Comparison of ENCODE assay signal across 9 cellular contexts in the genomic region with DNA sequence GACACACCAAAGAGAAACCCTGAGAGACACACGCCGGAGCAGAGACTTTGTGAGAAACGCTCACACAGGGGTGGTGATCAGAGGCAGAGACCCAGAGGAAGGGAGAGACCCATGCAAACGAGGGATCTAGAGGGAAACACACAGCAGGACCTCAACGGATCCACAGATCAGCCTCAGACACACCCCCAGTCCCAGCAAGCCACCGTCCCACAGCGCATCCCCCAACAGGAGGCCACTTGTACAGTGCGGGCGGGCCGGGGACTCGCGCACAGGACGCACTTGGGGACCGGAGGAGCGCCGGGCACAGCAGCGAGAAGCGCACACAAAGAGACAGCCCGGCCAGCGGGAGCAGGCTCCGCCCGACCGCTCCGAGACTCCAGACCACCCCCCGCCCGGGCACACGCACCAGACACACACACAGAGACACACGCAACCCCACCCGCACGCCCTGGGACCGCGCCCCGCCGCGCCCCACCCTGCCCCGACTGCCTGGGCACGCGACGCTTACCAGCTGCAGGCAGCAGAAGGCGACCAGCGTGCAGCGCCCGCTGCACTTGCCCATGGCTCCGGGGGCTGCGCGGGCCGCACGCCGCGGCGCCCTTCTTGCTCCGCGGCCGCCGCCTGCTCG. TPM values are rescaled to one million over a fixed set of nuclear protein-coding genes. Genes with fewer than 3 reads are reported as not detected.
DNase-seq lines count a peak whose midpoint lies in the region; ATAC-seq, FAIRE-seq and TF ChIP-seq lines count a peak whose summit lies in the region.
"Had no signal": no experiment of that assay in that cellular context is flagged by ENCODE, and none has a peak within 500 bp of the region (broad histone marks: within the 10 kb centered on the region; RNA-seq: fewer than 3 reads in every experiment).

No MANE protein-coding gene starts in this region.

- H3K4me3 Mint-ChIP-seq in type B pancreatic cell, result peak overlapping the region; percentile 89

- no peaks in the 10 kb centered on the region for H4K20me1 ChIP-seq in HCT116 (ENCODE audit: insufficient read depth)
- H4K20me1 ChIP-seq in GM12878 (ENCODE audit: control insufficient read depth, insufficient read depth), result no peaks in the 10 kb centered on the region

- peak overlapping the region; percentile 35 for H3K4me3 ChIP-seq in BJ (ENCODE audit: low read depth, low read length)
- H3K4me3 ChIP-seq in HCT116 (replicated peaks in 1 of 2; ENCODE audit: low read depth in 1 of 2, low read length in 2 of 2), result peak overlapping the region; percentile 21 to 41
- H3K4me3 ChIP-seq in GM12878, result no peak overlapping the region

- no peak for TF ChIP-seq CTCF in BJ (IDR thresholded peaks at IDR 0.05; ENCODE audit: insufficient read depth, low read depth, low read length)
- TF ChIP-seq CTCF in HCT116 (IDR thresholded peaks at IDR 0.05 in 2 of 3, conservative IDR thresholded peaks at IDR 0.05 in 1 of 3; ENCODE audit: borderline replicate concordance in 1 of 3, insufficient read depth in 1 of 3, low read depth in 2 of 3, low read length in 2 of 3), result no peak
- TF ChIP-seq CTCF in GM12878 (IDR thresholded peaks at IDR 0.05 in 2 of 3, conservative IDR thresholded peaks at IDR 0.05 in 1 of 3; ENCODE audit: control insufficient read depth in 2 of 3, extremely low read depth in 1 of 3, insufficient read depth in 1 of 3, low read depth in 3 of 3, low read length in 3 of 3), result no peak
- TF ChIP-seq CTCF in type B pancreatic cell (conservative IDR thresholded peaks at IDR 0.05), result no peak

- WGBS in GM12878 (ENCODE audit: insufficient coverage, insufficient replicate concordance, low lambda C conversion rate, missing lambda C conversion rate), result 13% methylated on average over 41 of the region's 56 CpGs

- no peaks in the 10 kb centered on the region for H3K9me3 Mint-ChIP-seq in type B pancreatic cell

- H3K27ac Mint-ChIP-seq in type B pancreatic cell, result peak overlapping the region; percentile 65

- TF ChIP-seq RAD21 in HCT116 (IDR thresholded peaks at IDR 0.05; ENCODE audit: low read depth) (no peak), GM12878 (IDR thresholded peaks at IDR 0.05; ENCODE audit: insufficient read depth, low read depth, low read length) (no peak)

- SMC1A ChIA-PET in GM12878 (lab: Charles Lee; ENCODE audit: uncharacterized antibody, unreplicated experiment), result no interaction called here

- H3K4me2 ChIP-seq in HCT116 (ENCODE audit: low read length) (peak overlapping the region; percentile 57), GM12878 (ENCODE audit: control insufficient read depth, insufficient read depth) (no peak overlapping the region)

- intact Hi-C loops in HCT116 (cut with micrococcal nuclease) (no loop called here), GM12878 (cut with micrococcal nuclease; ENCODE audit: unreplicated experiment) (no loop called here), left colon (cut with DNase I, micrococcal nuclease) (no loop called here)

- no peaks in the 10 kb centered on the region for H3K9me2 ChIP-seq in HCT116 (ENCODE audit: insufficient read depth)

- H3K27ac ChIP-seq in HCT116 (ENCODE audit: low read depth, low read length) (no peak overlapping the region), GM12878 (ENCODE audit: control insufficient read depth, insufficient read depth) (no peak overlapping the region)

- H3K36me3 ChIP-seq in BJ (ENCODE audit: control insufficient read depth, insufficient read depth, low read length), result no peaks in the 10 kb centered on the region
- no peaks in the 10 kb centered on the region for H3K36me3 ChIP-seq in HCT116 (ENCODE audit: control insufficient read depth in 1 of 2, insufficient read depth in 2 of 2, low read length in 2 of 2)
- no peaks in the 10 kb centered on the region for H3K36me3 ChIP-seq in GM12878 (ENCODE audit: control insufficient read depth in 2 of 2, insufficient read depth in 2 of 2, low read length in 1 of 2)

- in situ Hi-C loops in GM12878 (cut with MboI), result no loop called here

- TF ChIP-seq POLR2A in HCT116 (IDR thresholded peaks at IDR 0.05; ENCODE audit: borderline replicate concordance, extremely low read depth, insufficient read depth, insufficient read length) (no peak), GM12878 (IDR thresholded peaks at IDR 0.05; ENCODE audit: low read depth, low read length) (no peak), GM12892 (IDR thresholded peaks at IDR 0.05; ENCODE audit: low read depth, low read length) (no peak)

- H3K27me3 ChIP-seq in BJ (ENCODE audit: control insufficient read depth, insufficient read depth, low read length), result peaks cover 36% of the 10 kb centered on the region
- peaks cover 14% of the 10 kb centered on the region for H3K27me3 ChIP-seq in HCT116 (ENCODE audit: insufficient read depth, low read length)
- H3K27me3 ChIP-seq in GM12878 (replicated peaks in 1 of 2; ENCODE audit: control insufficient read depth in 2 of 2, insufficient read depth in 2 of 2, low read length in 1 of 2), result peaks cover 5 to 8% of the 10 kb centered on the region in 2 experiments

- CTCF ChIA-PET in BJ (lab: Yijun Ruan, JAX), result no interaction called here
- CTCF ChIA-PET in HCT116 (lab: Charles Lee), result no interaction called here
- CTCF ChIA-PET in GM12878 (lab: Yijun Ruan, JAX), result no interaction called here

- no peak for DNase-seq in BJ (ENCODE audit: low read depth)
- DNase-seq in HCT116 (ENCODE audit: low read depth, low spot score), result no peak
- no peak for DNase-seq in GM12878 (ENCODE audit: low read depth, low spot score)
- peak in 1 of 2 donors; percentile 32 for DNase-seq in left colon
- no peak for DNase-seq in type B pancreatic cell (ENCODE audit: extremely low spot score, unreplicated experiment)
- DNase-seq in GM12892 (ENCODE audit: insufficient read length), result no peak

- no peaks in the 10 kb centered on the region for H3K9me3 ChIP-seq in HCT116 (ENCODE audit: control insufficient read depth in 1 of 2, insufficient read depth in 1 of 2, low read depth in 1 of 2, low read length in 2 of 2)
- H3K9me3 ChIP-seq in GM12878 (replicated peaks; ENCODE audit: control insufficient read depth, insufficient read depth, low read length), result no peaks in the 10 kb centered on the region

- H2AFZ ChIP-seq in HCT116 (ENCODE audit: low read depth, low read length, poor library complexity, severe bottlenecking) (no peak overlapping the region), GM12878 (ENCODE audit: control insufficient read depth, low read depth, low read length) (no peak overlapping the region)

- no peaks in the 10 kb centered on the region for H3K36me3 Mint-ChIP-seq in type B pancreatic cell

- no peak for TF ChIP-seq EP300 in GM12878 (IDR thresholded peaks at IDR 0.05; ENCODE audit: borderline replicate concordance in 1 of 2, control insufficient read depth in 1 of 2, low read depth in 2 of 2, low read length in 2 of 2)

- H3K4me1 Mint-ChIP-seq in type B pancreatic cell (ENCODE audit: unreplicated experiment), result peaks cover 24% of the 10 kb centered on the region

- BruUV-seq in HCT116 (replicated peaks; lab: Mats Ljungman, UMichigan) (no TSS peak), GM12878 (replicated peaks; lab: Mats Ljungman, UMichigan) (no TSS peak)

- H3K79me2 ChIP-seq in HCT116 (ENCODE audit: insufficient read depth, low read length) (no peaks in the 10 kb centered on the region), GM12878 (ENCODE audit: control insufficient read depth, insufficient read depth, low read length) (no peaks in the 10 kb centered on the region)

- RAD21 ChIA-PET in HCT116 (lab: Charles Lee; ENCODE audit: low non-redundant PET in 1 of 2, low total read pairs in 2 of 2, uncharacterized antibody in 2 of 2, unreplicated experiment in 2 of 2) (no interaction called here), GM12878 (lab: Charles Lee; ENCODE audit: unreplicated experiment) (no interaction called here)

- peaks cover 0 to 5% of the 10 kb centered on the region in 2 experiments; a peak in 1 of 4 replicates for H3K4me1 ChIP-seq in HCT116 (ENCODE audit: control insufficient read depth in 1 of 2, insufficient read depth in 2 of 2, low read length in 2 of 2)
- H3K4me1 ChIP-seq in GM12878 (ENCODE audit: control insufficient read depth, insufficient read depth, low read length), result no peaks in the 10 kb centered on the region

- POLR2A ChIA-PET in BJ (lab: Charles Lee) (no interaction called here), HCT116 (lab: Charles Lee) (interaction anchor here (0.7 kb wide), 1 partner anchor 84 kb away, joined by 3 read pairs; no protein-coding TSS in a partner anchor), GM12878 (lab: Charles Lee) (no interaction called here)

- FAIRE-seq in GM12878 (lab: Jason Lieb, UNC) (no peak), GM12892 (lab: Jason Lieb, UNC) (no peak)

- H3K9ac ChIP-seq in HCT116 (ENCODE audit: low read length) (no peak overlapping the region), GM12878 (ENCODE audit: control insufficient read depth, insufficient read depth, low read length) (no peak overlapping the region)

- H3K27me3 Mint-ChIP-seq in type B pancreatic cell, result peaks cover 60% of the 10 kb centered on the region

- ATAC-seq in HCT116 (peak; percentile 60), GM12878 (peak; percentile 46), left colon (peak; percentile 78), GM18858 (IDR thresholded peaks at IDR 0.05; ENCODE audit: unreplicated experiment) (no peak), GM21381 (IDR thresholded peaks at IDR 0.05; ENCODE audit: unreplicated experiment) (no peak)

RNA-seq across cellular contexts. Expression of a gene that starts 0.6 kb away (rescaled TPM):
- polyA plus RNA-seq in BJ (2011; rRNA removed), result 0.07 and 0.17 TPM in 2 replicates
- not detected in 2 replicates for polyA minus RNA-seq in BJ (2011; rRNA and poly(A)+ RNA removed)
- 1.1 TPM for total RNA-seq in HCT116 (2021; ENCODE audit: unreplicated experiment)
- 0.88 and 2.0 TPM in 2 replicates for polyA plus RNA-seq in HCT116 (2012)
- total RNA-seq in GM12878 (2013; cell fraction: nucleolus; rRNA removed), result not detected in 2 replicates
- total RNA-seq in GM12878 (2014; rRNA removed), result not detected in 2 replicates
- not detected in 2 replicates for total RNA-seq in GM12878 (2014; rRNA removed; fragmentation: Illumina TruSeq; extraction: Trizol)
- total RNA-seq in GM12878 (2021), result not detected in 2 replicates
- polyA plus RNA-seq in GM12878 (2011; ENCODE audit: low read depth), result not detected
- not detected in 2 replicates for polyA plus RNA-seq in GM12878 (2011; rRNA removed)
- polyA plus RNA-seq in GM12878 (2011; cell fraction: cytosol; rRNA removed), result not detected in 2 replicates
- not detected in 2 replicates for polyA plus RNA-seq in GM12878 (2011; cell fraction: nucleus; rRNA removed)
- not detected in 2 replicates for polyA plus RNA-seq in GM12878 (2012)
- polyA plus RNA-seq in GM12878 (2014; fragmentation: Illumina TruSeq; extraction: Trizol), result not detected in 2 replicates
- polyA plus RNA-seq in GM12878 (2014; fragmentation: Nextera tagmentation; extraction: Ambion mirVana), result not detected
- polyA plus RNA-seq in GM12878 (2014; rRNA removed), result not detected in 2 replicates
- polyA plus RNA-seq in GM12878 (2016; fragmentation: Nextera tagmentation; extraction: Ambion mirVana), result not detected
- not detected in 2 replicates for polyA minus RNA-seq in GM12878 (2011; rRNA and poly(A)+ RNA removed)
- polyA minus RNA-seq in GM12878 (2011; cell fraction: cytosol; rRNA and poly(A)+ RNA removed), result not detected in 2 replicates
- polyA minus RNA-seq in GM12878 (2011; cell fraction: nucleus; rRNA and poly(A)+ RNA removed), result not detected in 2 replicates
- under 1 TPM; 0.09 to 0.20 TPM for total RNA-seq in left colon
- 4.4 and 17.1 TPM in 2 replicates for total RNA-seq in type B pancreatic cell (ENCODE audit: low replicate concordance)
- polyA plus RNA-seq in GM12892 (2012; ENCODE audit: missing spikeins), result not detected
- total RNA-seq: glomerular endothelial cell had no signal

RNA-seq across cellular contexts. Expression of a gene that starts 57.5 kb away (rescaled TPM):
- polyA plus RNA-seq in BJ (2011; rRNA removed), result 42.1 and 55.2 TPM in 2 replicates
- polyA minus RNA-seq in BJ (2011; rRNA and poly(A)+ RNA removed), result 45.5 and 57.3 TPM in 2 replicates
- total RNA-seq in HCT116 (2021; ENCODE audit: unreplicated experiment), result 91.8 TPM
- 58.0 and 70.7 TPM in 2 replicates for polyA plus RNA-seq in HCT116 (2012)
- total RNA-seq in GM12878 (2013; cell fraction: nucleolus; rRNA removed), result 110 and 123 TPM in 2 replicates
- total RNA-seq in GM12878 (2014; rRNA removed), result 212 and 219 TPM in 2 replicates
- 108 and 116 TPM in 2 replicates for total RNA-seq in GM12878 (2014; rRNA removed; fragmentation: Illumina TruSeq; extraction: Trizol)
- 103 and 104 TPM in 2 replicates for total RNA-seq in GM12878 (2021)
- 33.8 TPM for polyA plus RNA-seq in GM12878 (2011; ENCODE audit: low read depth)
- polyA plus RNA-seq in GM12878 (2011; rRNA removed), result 103 and 113 TPM in 2 replicates
- 106 and 119 TPM in 2 replicates for polyA plus RNA-seq in GM12878 (2011; cell fraction: cytosol; rRNA removed)
- polyA plus RNA-seq in GM12878 (2011; cell fraction: nucleus; rRNA removed), result 76.3 and 89.3 TPM in 2 replicates
- polyA plus RNA-seq in GM12878 (2012), result 41.7 and 45.5 TPM in 2 replicates
- polyA plus RNA-seq in GM12878 (2014; fragmentation: Illumina TruSeq; extraction: Trizol), result 94.2 and 97.7 TPM in 2 replicates
- 10 to 100 TPM; 34.9 to 45.9 TPM for polyA plus RNA-seq in GM12878 (2014; fragmentation: Nextera tagmentation; extraction: Ambion mirVana)
- 141 and 144 TPM in 2 replicates for polyA plus RNA-seq in GM12878 (2014; rRNA removed)
- polyA plus RNA-seq in GM12878 (2016; fragmentation: Nextera tagmentation; extraction: Ambion mirVana), result 100 to 1,000 TPM; 167 to 172 TPM
- 156 and 160 TPM in 2 replicates for polyA minus RNA-seq in GM12878 (2011; rRNA and poly(A)+ RNA removed)
- 60.3 and 69.8 TPM in 2 replicates for polyA minus RNA-seq in GM12878 (2011; cell fraction: cytosol; rRNA and poly(A)+ RNA removed)
- polyA minus RNA-seq in GM12878 (2011; cell fraction: nucleus; rRNA and poly(A)+ RNA removed), result 34.8 and 60.8 TPM in 2 replicates
- 10 to 100 TPM; 22.5 to 31.8 TPM for total RNA-seq in left colon
- 57.1 and 79.9 TPM in 2 replicates for total RNA-seq in type B pancreatic cell (ENCODE audit: low replicate concordance)
- polyA plus RNA-seq in GM12892 (2012; ENCODE audit: missing spikeins), result 58.4 TPM

RNA-seq across cellular contexts. Expression of a gene that starts 57.7 kb away (rescaled TPM):
- polyA plus RNA-seq in BJ (2011; rRNA removed), result 39.2 and 51.0 TPM in 2 replicates
- 9.9 and 12.1 TPM in 2 replicates for polyA minus RNA-seq in BJ (2011; rRNA and poly(A)+ RNA removed)
- 27.8 TPM for total RNA-seq in HCT116 (2021; ENCODE audit: unreplicated experiment)
- 24.4 and 31.4 TPM in 2 replicates for polyA plus RNA-seq in HCT116 (2012)
- 13.3 and 15.2 TPM in 2 replicates for total RNA-seq in GM12878 (2013; cell fraction: nucleolus; rRNA removed)
- total RNA-seq in GM12878 (2014; rRNA removed), result 22.3 and 25.4 TPM in 2 replicates
- total RNA-seq in GM12878 (2014; rRNA removed; fragmentation: Illumina TruSeq; extraction: Trizol), result 40.0 and 41.6 TPM in 2 replicates
- total RNA-seq in GM12878 (2021), result 25.6 and 27.5 TPM in 2 replicates
- polyA plus RNA-seq in GM12878 (2011; ENCODE audit: low read depth), result 23.9 TPM
- 43.8 and 54.1 TPM in 2 replicates for polyA plus RNA-seq in GM12878 (2011; rRNA removed)
- 26.6 and 30.3 TPM in 2 replicates for polyA plus RNA-seq in GM12878 (2011; cell fraction: cytosol; rRNA removed)
- polyA plus RNA-seq in GM12878 (2011; cell fraction: nucleus; rRNA removed), result 14.0 and 17.8 TPM in 2 replicates
- 26.0 and 27.1 TPM in 2 replicates for polyA plus RNA-seq in GM12878 (2012)
- polyA plus RNA-seq in GM12878 (2014; fragmentation: Illumina TruSeq; extraction: Trizol), result 50.2 and 61.8 TPM in 2 replicates
- polyA plus RNA-seq in GM12878 (2014; fragmentation: Nextera tagmentation; extraction: Ambion mirVana), result 10 to 100 TPM; 63.9 to 86.3 TPM
- 24.2 and 25.7 TPM in 2 replicates for polyA plus RNA-seq in GM12878 (2014; rRNA removed)
- 10 to 100 TPM; 62.7 to 68.7 TPM for polyA plus RNA-seq in GM12878 (2016; fragmentation: Nextera tagmentation; extraction: Ambion mirVana)
- 17.5 and 18.1 TPM in 2 replicates for polyA minus RNA-seq in GM12878 (2011; rRNA and poly(A)+ RNA removed)
- polyA minus RNA-seq in GM12878 (2011; cell fraction: cytosol; rRNA and poly(A)+ RNA removed), result 3.5 and 7.2 TPM in 2 replicates
- 3.7 and 4.8 TPM in 2 replicates for polyA minus RNA-seq in GM12878 (2011; cell fraction: nucleus; rRNA and poly(A)+ RNA removed)
- total RNA-seq in left colon, result 10 to 100 TPM; 14.4 to 19.4 TPM
- 29.5 and 35.0 TPM in 2 replicates for total RNA-seq in type B pancreatic cell (ENCODE audit: low replicate concordance)
- polyA plus RNA-seq in GM12892 (2012; ENCODE audit: missing spikeins), result 37.0 TPM

Comparison
In these comparisons a context has a peak if more than half of its experiments do, and no peak if none do; other contexts are left out.
1. ATAC-seq: peak in HCT116 (single experiment), GM12878 (single experiment) and left colon (single experiment); none in GM18858 (single experiment) and GM21381 (single experiment).